In genomic region chr18:59485382-59485781, GRCh38 we compare ENCODE assay signal across 1 cellular context.
TF ChIP-seq lines count a peak whose summit lies in the region.

No MANE protein-coding gene starts in this region.

TF ChIP-seq in HEK293, 187 proteins besides CTCF, POLR2A, EP300 and RAD21 (continued from another document):
- TF ChIP-seq ZNF518A (tag by site-specific recombination; conservative IDR thresholded peaks at IDR 0.05; ENCODE audit: low read depth) (peak; percentile 91), ZNF10 (tag by site-specific recombination; IDR thresholded peaks at IDR 0.05) (no peak), ZNF513 (tag by site-specific recombination; IDR thresholded peaks at IDR 0.05) (no peak), PRDM2 (tag by site-specific recombination; IDR thresholded peaks at IDR 0.05; ENCODE audit: borderline replicate concordance) (no peak), GLIS1 (tag by site-specific recombination; IDR thresholded peaks at IDR 0.05) (no peak), ZNF560 (tag by site-specific recombination; IDR thresholded peaks at IDR 0.05; ENCODE audit: borderline replicate concordance) (peak; percentile 93), ZNF433 (tag by site-specific recombination; IDR thresholded peaks at IDR 0.05; ENCODE audit: low read depth) (peak; percentile 81), ZNF266 (tag by site-specific recombination; IDR thresholded peaks at IDR 0.05; ENCODE audit: low read depth) (peak; percentile 91), ZNF785 (tag by site-specific recombination; IDR thresholded peaks at IDR 0.05) (no peak), ZNF624 (tag by site-specific recombination; IDR thresholded peaks at IDR 0.05) (no peak), ZNF138 (tag by site-specific recombination; IDR thresholded peaks at IDR 0.05; ENCODE audit: borderline replicate concordance) (0 out of 2 replicates have a peak, but pooled peaks have one; percentile 58), YY1 (tag by site-specific recombination; IDR thresholded peaks at IDR 0.05) (no peak), ZNF660 (tag by site-specific recombination; IDR thresholded peaks at IDR 0.05) (no peak), ZNF426 (tag by site-specific recombination; IDR thresholded peaks at IDR 0.05) (peak; percentile 93), ZNF391 (tag by site-specific recombination; IDR thresholded peaks at IDR 0.05; ENCODE audit: borderline replicate concordance, low read depth) (no peak), ZNF48 (tag by site-specific recombination; IDR thresholded peaks at IDR 0.05) (no peak), ZNF18 (tag by site-specific recombination; IDR thresholded peaks at IDR 0.05) (no peak), ZNF335 (tag by site-specific recombination; conservative IDR thresholded peaks at IDR 0.05) (no peak; the same call in 1 of the 2 replicates), MZF1 (tag by site-specific recombination; IDR thresholded peaks at IDR 0.05; ENCODE audit: borderline replicate concordance) (no peak; the same call in 1 of the 2 replicates), ZNF837 (tag by site-specific recombination; IDR thresholded peaks at IDR 0.05) (no peak), ZNF548 (tag by site-specific recombination; IDR thresholded peaks at IDR 0.05) (no peak), HOXD13 (CRISPR knock-in tag; IDR thresholded peaks at IDR 0.05; ENCODE audit: borderline replicate concordance) (no peak), ZNF664 (tag by site-specific recombination; IDR thresholded peaks at IDR 0.05) (peak; percentile 64; the same call in 1 of the 2 replicates), ZBTB6 (tag by site-specific recombination; IDR thresholded peaks at IDR 0.05) (no peak), ZNF626 (tag by site-specific recombination; IDR thresholded peaks at IDR 0.05) (no peak), ZFP3 (tag by site-specific recombination; IDR thresholded peaks at IDR 0.05; ENCODE audit: low read depth) (peak; percentile 44; the same call in 1 of the 2 replicates), ZNF776 (tag by site-specific recombination; IDR thresholded peaks at IDR 0.05; ENCODE audit: borderline replicate concordance) (no peak), ZNF792 (tag by site-specific recombination; IDR thresholded peaks at IDR 0.05) (no peak), ZNF202 (tag by site-specific recombination; IDR thresholded peaks at IDR 0.05; ENCODE audit: borderline replicate concordance) (no peak; the same call in 1 of the 2 replicates), ZSCAN5A (tag by site-specific recombination; IDR thresholded peaks at IDR 0.05) (no peak), ZNF132 (tag by site-specific recombination; IDR thresholded peaks at IDR 0.05; ENCODE audit: borderline replicate concordance) (no peak), GLI2 (tag by site-specific recombination; IDR thresholded peaks at IDR 0.05; ENCODE audit: borderline replicate concordance, low read depth) (no peak; the same call in 1 of the 2 replicates), MEIS1 (CRISPR knock-in tag; IDR thresholded peaks at IDR 0.05; ENCODE audit: borderline replicate concordance) (no peak), ZNF580 (tag by site-specific recombination; IDR thresholded peaks at IDR 0.05) (peak; percentile 17; the same call in 1 of the 2 replicates), ZNF404 (tag by site-specific recombination; IDR thresholded peaks at IDR 0.05) (peak; percentile 98), ZBTB8A (tag by site-specific recombination; IDR thresholded peaks at IDR 0.05) (peak; percentile 79), ZFP37 (tag by site-specific recombination; IDR thresholded peaks at IDR 0.05) (0 out of 2 replicates have a peak, but pooled peaks have one; percentile 26), ZNF830 (tag by site-specific recombination; IDR thresholded peaks at IDR 0.05; ENCODE audit: low read depth) (no peak), ZNF555 (tag by site-specific recombination; conservative IDR thresholded peaks at IDR 0.05) (peak; percentile 87)
